In genomic region chr12:124588689-124589318, GRCh38 we compare ENCODE assay signal across 8 cellular contexts. TPM values are rescaled to one million over a fixed set of nuclear protein-coding genes. Genes with fewer than 3 reads are reported as not detected.
DNase-seq lines count a peak whose midpoint lies in the region; ATAC-seq and TF ChIP-seq lines count a peak whose summit lies in the region.

No MANE protein-coding gene starts in this region.

- no peaks in the 10 kb centered on the region for H3K9me3 ChIP-seq in RWPE2 (ENCODE audit: severe bottlenecking)

- no peaks in the 10 kb centered on the region for H3K27me3 ChIP-seq in RWPE2 (ENCODE audit: insufficient read depth, poor library complexity, severe bottlenecking)

- H3K27ac ChIP-seq in RWPE2 (ENCODE audit: poor library complexity, severe bottlenecking), result peak overlapping the region; percentile 80

- H3K4me3 ChIP-seq in RWPE2 (ENCODE audit: severe bottlenecking), result no peak overlapping the region

- DNase-seq in EL (peak; percentile 60), RWPE2 (ENCODE audit: low spot score) (no peak), renal cortical epithelial cell (ENCODE audit: low read depth) (peak; percentile 60), LoVo (ENCODE audit: low spot score) (no peak)

- no peaks in the 10 kb centered on the region for H3K36me3 ChIP-seq in RWPE2 (ENCODE audit: low read depth)

- H3K4me1 ChIP-seq in RWPE2 (ENCODE audit: insufficient read depth, poor library complexity, severe bottlenecking), result peaks cover 31% of the 10 kb centered on the region

- TF ChIP-seq CTCF in RWPE2 (IDR thresholded peaks at IDR 0.05; ENCODE audit: poor library complexity, severe bottlenecking), result no peak

- ATAC-seq in RWPE2 (ENCODE audit: low read depth) (peak; percentile 86), esophagus mucosa (peak; percentile 60), HG02981 (IDR thresholded peaks at IDR 0.05; ENCODE audit: unreplicated experiment) (no peak), HG03469 (IDR thresholded peaks at IDR 0.05; ENCODE audit: unreplicated experiment) (no peak), GM21526 (IDR thresholded peaks at IDR 0.05; ENCODE audit: low FRiP score, unreplicated experiment) (no peak)

RNA-seq across cellular contexts. Expression of gene NCOR2, which starts 21.4 kb away (rescaled TPM):
- total RNA-seq in esophagus mucosa (60.3 TPM), renal cortical epithelial cell (29.3 and 174 TPM in 2 replicates)

Comparison
In these comparisons a context has a peak if more than half of its experiments do, and no peak if none do; other contexts are left out.
1. DNase-seq: peak in EL (single experiment) and renal cortical epithelial cell (single experiment); none in RWPE2 (single experiment) and LoVo (single experiment).
2. ATAC-seq: peak in RWPE2 (single experiment) and esophagus mucosa (single experiment); none in HG02981 (single experiment), HG03469 (single experiment) and GM21526 (single experiment).